In genomic region chr1:12176298-12177118, GRCh38 we compare ENCODE assay signal across 15 cellular contexts. TPM values are rescaled to one million over a fixed set of nuclear protein-coding genes. Genes with fewer than 3 reads are reported as not detected.
DNase-seq lines count a peak whose midpoint lies in the region; ATAC-seq, FAIRE-seq and TF ChIP-seq lines count a peak whose summit lies in the region.
"Had no signal": no experiment of that assay in that cellular context is flagged by ENCODE, and none has a peak within 500 bp of the region (broad histone marks: within the 10 kb centered on the region; RNA-seq: fewer than 3 reads in every experiment).

No MANE protein-coding gene starts in this region.

- H2BK5ac ChIP-seq in IMR-90 (ENCODE audit: low read depth, low read length, poor library complexity, severe bottlenecking) (no peak overlapping the region), H1 (ENCODE audit: low read depth, low read length) (no peak overlapping the region)

- no peak for DNase-seq in IMR-90
- no peak for DNase-seq in H1 (ENCODE audit: low read depth in 1 of 2, low spot score in 2 of 2)
- no peak for DNase-seq in Karpas-422
- DNase-seq in DMS 273 (lab: John Stamatoyannopoulos, UW; ENCODE audit: unreplicated experiment) = no peak
- DNase-seq in stimulated activated CD4-positive, alpha-beta T cell treated with anti-CD3 and anti-CD28 coated beads, Interleukin-2, amount 100 ng/mL, for 24 hours = no peak
- DNase-seq: amygdala, KBM-7, NCI-H146, NCI-H524 treated with DMSO at 0.1 percent for 48 hours, PC-9 had no signal

- H3K23ac ChIP-seq in IMR-90 (ENCODE audit: low read depth, low read length) (no peak overlapping the region), H1 (ENCODE audit: insufficient read length) (no peak overlapping the region)

- 0 out of 2 replicates have a peak overlapping the region, but pooled peaks have one; percentile 25 for H4K5ac ChIP-seq in IMR-90 (ENCODE audit: low read depth, low read length)
- H4K5ac ChIP-seq in H1 (ENCODE audit: insufficient read length, low read depth, low read length) = no peak overlapping the region

- dilution Hi-C loops in IMR-90 (cut with HindIII; ENCODE audit: low sequenced_read_pairs, unreplicated experiment) = no loop called here

- H3K27ac ChIP-seq in BLaER1 (no peak overlapping the region), IMR-90 (ENCODE audit: insufficient read depth, low read length) (no peak overlapping the region), H1 (ENCODE audit: low read depth, low read length) (no peak overlapping the region), neutrophil (peak overlapping the region; percentile 97), Karpas-422 (ENCODE audit: low read length) (no peak overlapping the region)
- H3K27ac ChIP-seq: PC-9 had no signal

- H3K27me3 ChIP-seq in BLaER1 = no peaks in the 10 kb centered on the region
- H3K27me3 ChIP-seq in IMR-90 (ENCODE audit: control insufficient read depth, insufficient read depth, low read length) = no peaks in the 10 kb centered on the region
- no peaks in the 10 kb centered on the region for H3K27me3 ChIP-seq in H1 (replicated peaks in 1 of 4; ENCODE audit: control insufficient read depth in 3 of 4, extremely low read depth in 1 of 4, insufficient read depth in 3 of 4, low read length in 3 of 4)
- H3K27me3 ChIP-seq in neutrophil = no peaks in the 10 kb centered on the region
- no peaks in the 10 kb centered on the region for H3K27me3 ChIP-seq in Karpas-422 (ENCODE audit: low read length)

- no peaks in the 10 kb centered on the region for H3K79me2 ChIP-seq in H1 (ENCODE audit: control insufficient read depth in 1 of 2, insufficient read depth in 2 of 2, low read length in 2 of 2)
- no peaks in the 10 kb centered on the region for H3K79me2 ChIP-seq in Karpas-422 (ENCODE audit: low read length)

- peak overlapping the region; percentile 27; the same call in 1 of the 2 replicates for H2BK12ac ChIP-seq in H1 (ENCODE audit: low read depth, low read length)

- CTCF ChIA-PET in IMR-90 (lab: Yijun Ruan, JAX) (no interaction called here), H1 (lab: Charles Lee; ENCODE audit: partially characterized antibody) (interaction anchor here (0.7 to 5.0 kb wide), 13 partner anchors 8 to 53 kb away, joined by 3 to 29 read pairs (median 6); no protein-coding TSS in a partner anchor)

- no TSS peak for BruUV-seq in IMR-90 (replicated peaks; lab: Mats Ljungman, UMichigan)

- H3K9me2 ChIP-seq in Karpas-422 (replicated peaks; ENCODE audit: insufficient read depth, low read length) = no peaks in the 10 kb centered on the region

- H4K91ac ChIP-seq in IMR-90 (ENCODE audit: insufficient read depth, low read depth, low read length) (no peak overlapping the region), H1 (replicated peaks; ENCODE audit: insufficient read length, low read length) (no peak overlapping the region)

- no peak for TF ChIP-seq CTCF in IMR-90 (conservative IDR thresholded peaks at IDR 0.05; ENCODE audit: low read depth, low read length)
- no peak for TF ChIP-seq CTCF in H1 (IDR thresholded peaks at IDR 0.05; ENCODE audit: control extremely low read depth in 1 of 3, insufficient read depth in 1 of 3, low read depth in 1 of 3, low read length in 3 of 3)
- no peak for TF ChIP-seq CTCF in neutrophil (IDR thresholded peaks at IDR 0.05)

- H4K20me1 ChIP-seq in BLaER1 (peaks cover 59% of the 10 kb centered on the region), IMR-90 (ENCODE audit: insufficient read depth, low read length) (no peaks in the 10 kb centered on the region), H1 (replicated peaks in 1 of 2; ENCODE audit: control insufficient read depth in 1 of 2, insufficient read depth in 2 of 2, low read length in 2 of 2) (no peaks in the 10 kb centered on the region), Karpas-422 (ENCODE audit: insufficient read depth, low read depth, low read length) (peaks cover 18% of the 10 kb centered on the region; the same call in 1 of the 2 replicates)

- H2AFZ ChIP-seq in IMR-90 (replicated peaks; ENCODE audit: low read length, poor library complexity) (no peak overlapping the region), H1 (ENCODE audit: low read length) (no peak overlapping the region), Karpas-422 (ENCODE audit: low read length) (no peak overlapping the region)
- H2AFZ ChIP-seq: PC-9 had no signal

- FAIRE-seq in H1 (lab: Jason Lieb, UNC) = no peak
- FAIRE-seq: colon, GM19239 had no signal

- H3K14ac ChIP-seq in IMR-90 (replicated peaks; ENCODE audit: low read depth, low read length) (0 out of 2 replicates have a peak overlapping the region, but pooled peaks have one; percentile 14), H1 (ENCODE audit: insufficient read length) (no peak overlapping the region)

- H3K18ac ChIP-seq in IMR-90 (ENCODE audit: low read depth, low read length) (no peak overlapping the region), H1 (ENCODE audit: extremely low read depth, low read length) (no peak overlapping the region)

- no peaks in the 10 kb centered on the region for H3K9me3 ChIP-seq in BLaER1
- H3K9me3 ChIP-seq in IMR-90 (ENCODE audit: control insufficient read depth, insufficient read depth, low read length) = no peaks in the 10 kb centered on the region
- H3K9me3 ChIP-seq in H1 (ENCODE audit: insufficient read depth in 2 of 2, low read depth in 1 of 2, low read length in 1 of 2) = no peaks in the 10 kb centered on the region
- H3K9me3 ChIP-seq in neutrophil = no peaks in the 10 kb centered on the region
- no peaks in the 10 kb centered on the region for H3K9me3 ChIP-seq in Karpas-422 (ENCODE audit: low read length)

- TF ChIP-seq RAD21 in IMR-90 (IDR thresholded peaks at IDR 0.05; ENCODE audit: low read length) (no peak), H1 (IDR thresholded peaks at IDR 0.05 in 1 of 2, conservative IDR thresholded peaks at IDR 0.05 in 1 of 2; ENCODE audit: low read depth in 2 of 2, low read length in 2 of 2) (no peak)

- peaks cover 11% of the 10 kb centered on the region for H3K9me1 ChIP-seq in IMR-90 (ENCODE audit: insufficient read depth, low read length)

- peak overlapping the region; percentile 22; the same call in 1 of the 2 replicates for H3K4ac ChIP-seq in IMR-90 (ENCODE audit: low read depth, low read length)
- no peak overlapping the region for H3K4ac ChIP-seq in H1 (replicated peaks; ENCODE audit: insufficient read length, low read depth, low read length)

- H3K23me2 ChIP-seq in H1 (ENCODE audit: low read depth, low read length) = no peaks in the 10 kb centered on the region

- H2BK120ac ChIP-seq in IMR-90 (ENCODE audit: low read depth, low read length) = peak overlapping the region; percentile 13; the same call in 1 of the 2 replicates
- H2BK120ac ChIP-seq in H1 (replicated peaks; ENCODE audit: low read depth, low read length) = no peak overlapping the region

- TF ChIP-seq POLR2A in IMR-90 (IDR thresholded peaks at IDR 0.05; ENCODE audit: low read depth, low read length) = no peak
- TF ChIP-seq POLR2A in H1 (IDR thresholded peaks at IDR 0.05; ENCODE audit: control extremely low read depth in 1 of 2, low read depth in 2 of 2, low read length in 2 of 2) = no peak

- no peak overlapping the region for H2AK9ac ChIP-seq in IMR-90 (replicated peaks; ENCODE audit: low read depth, low read length, poor library complexity)

- ATAC-seq in IMR-90 (ENCODE audit: low read depth) (no peak), HG03175 (IDR thresholded peaks at IDR 0.05; ENCODE audit: unreplicated experiment) (no peak)

- H2AK5ac ChIP-seq in IMR-90 (ENCODE audit: low read depth, low read length) = 0 out of 2 replicates have a peak overlapping the region, but pooled peaks have one; percentile 24
- peak overlapping the region; percentile 90; the same call in 1 of the 2 replicates for H2AK5ac ChIP-seq in H1 (ENCODE audit: low read depth, low read length)

- no peaks in the 10 kb centered on the region for H3K36me3 ChIP-seq in BLaER1
- no peaks in the 10 kb centered on the region for H3K36me3 ChIP-seq in IMR-90 (ENCODE audit: control insufficient read depth, insufficient read depth, low read length)
- no peaks in the 10 kb centered on the region for H3K36me3 ChIP-seq in H1 (ENCODE audit: control insufficient read depth in 2 of 4, insufficient read depth in 4 of 4, low read length in 3 of 4)
- peaks cover 46% of the 10 kb centered on the region for H3K36me3 ChIP-seq in neutrophil
- H3K36me3 ChIP-seq in Karpas-422 (ENCODE audit: insufficient read depth, low read length) = no peaks in the 10 kb centered on the region

- in situ Hi-C loops in IMR-90 (cut with MboI; ENCODE audit: low sequenced_read_pairs) = no loop called here

- H3K9ac ChIP-seq in BLaER1 = no peak overlapping the region
- H3K9ac ChIP-seq in IMR-90 (ENCODE audit: low read depth, low read length) = no peak overlapping the region
- H3K9ac ChIP-seq in H1 (replicated peaks in 1 of 4; ENCODE audit: extremely low read depth in 1 of 4, low read depth in 3 of 4, low read length in 3 of 4) = no peak overlapping the region
- no peak overlapping the region for H3K9ac ChIP-seq in Karpas-422 (ENCODE audit: low read length)

- H2BK20ac ChIP-seq in IMR-90 (ENCODE audit: low read depth, low read length) = no peak overlapping the region
- H2BK20ac ChIP-seq in H1 (ENCODE audit: low read length) = no peak overlapping the region

- WGBS in IMR-90 (ENCODE audit: extremely low coverage in 2 of 2, insufficient read length in 1 of 2), 2 experiments = 100% methylated on average over 1 of the region's 6 CpGs; no CpG with 5 or more reads in 1 of the 2 experiments
- WGBS in H1 (ENCODE audit: extremely low coverage in 1 of 2, insufficient coverage in 1 of 2, insufficient read length in 1 of 2, insufficient replicate concordance in 2 of 2, low coverage in 1 of 2, low lambda C conversion rate in 2 of 2, missing lambda C conversion rate in 1 of 2), 2 experiments = 92% methylated on average over 6 of the region's 6 CpGs; no CpG with 5 or more reads in 1 of the 2 experiments

- H3K4me1 ChIP-seq in BLaER1 (peaks cover 87% of the 10 kb centered on the region), IMR-90 (ENCODE audit: control insufficient read depth, insufficient read depth, low read length) (peaks cover 29% of the 10 kb centered on the region), H1 (replicated peaks in 1 of 4; ENCODE audit: control insufficient read depth in 3 of 4, insufficient read depth in 4 of 4, low read length in 3 of 4) (peaks cover 0 to 16% (median 2%) of the 10 kb centered on the region in 4 experiments; a peak in 3 of 7 replicates), neutrophil (ENCODE audit: control insufficient read depth in 1 of 2, insufficient read depth in 1 of 2, low read depth in 1 of 2, low read length in 1 of 2) (peaks cover 100% of the 10 kb centered on the region in 2 experiments), Karpas-422 (ENCODE audit: low read length) (peaks cover 5% of the 10 kb centered on the region; the same call in 1 of the 2 replicates)

- no peak for TF ChIP-seq EP300 in H1 (IDR thresholded peaks at IDR 0.05; ENCODE audit: borderline replicate concordance in 1 of 2, low read depth in 2 of 2, low read length in 2 of 2)

- no peak overlapping the region for H4K8ac ChIP-seq in IMR-90 (ENCODE audit: low read depth in 2 of 2, low read length in 2 of 2)
- H4K8ac ChIP-seq in H1 (ENCODE audit: extremely low read depth, insufficient read depth, low read length) = no peak overlapping the region

- H3K79me1 ChIP-seq in IMR-90 (ENCODE audit: low read depth in 1 of 2, low read length in 2 of 2) (peaks cover 6 to 13% of the 10 kb centered on the region in 2 experiments; a peak in 1 of 4 replicates), H1 (ENCODE audit: low read depth, low read length) (no peaks in the 10 kb centered on the region)

- H3K4me3 ChIP-seq in BLaER1 = no peak overlapping the region
- H3K4me3 ChIP-seq in IMR-90 (ENCODE audit: insufficient read depth, low read depth, low read length) = no peak overlapping the region
- H3K4me3 ChIP-seq in H1 (ENCODE audit: extremely low read depth in 1 of 4, insufficient read depth in 2 of 4, low read depth in 3 of 4, low read length in 4 of 4) = no peak overlapping the region
- H3K4me3 ChIP-seq in neutrophil (ENCODE audit: low read depth in 1 of 2, low read length in 1 of 2) = peak overlapping the region in 1 of 2 experiments; percentile 54
- H3K4me3 ChIP-seq in Karpas-422 (ENCODE audit: low read length) = no peak overlapping the region
- H3K4me3 ChIP-seq: PC-9 had no signal

- intact Hi-C loops in IMR-90 (cut with micrococcal nuclease) = no loop called here

- H3K56ac ChIP-seq in IMR-90 (ENCODE audit: extremely low read depth, insufficient read depth, low read length) (no peak overlapping the region), H1 (replicated peaks; ENCODE audit: insufficient read length, low read depth, low read length) (no peak overlapping the region)

- POLR2A ChIA-PET in IMR-90 (lab: Charles Lee; ENCODE audit: unreplicated experiment) (no interaction called here), H1 (lab: Charles Lee; ENCODE audit: partially characterized antibody) (interaction anchor here (2.4 kb wide), 1 partner anchor 11 kb away, joined by 10 read pairs; no protein-coding TSS in a partner anchor)

- peak overlapping the region; percentile 6; the same call in 1 of the 2 replicates for H3K4me2 ChIP-seq in BLaER1
- H3K4me2 ChIP-seq in IMR-90 (ENCODE audit: low read depth, low read length) = no peak overlapping the region
- H3K4me2 ChIP-seq in H1 (ENCODE audit: insufficient read depth in 1 of 2, low read depth in 2 of 2, low read length in 2 of 2) = no peak overlapping the region
- H3K4me2 ChIP-seq in Karpas-422 (ENCODE audit: low read depth, low read length, poor library complexity, severe bottlenecking) = no peak overlapping the region
- H3K4me2 ChIP-seq: PC-9 had no signal

- H2BK15ac ChIP-seq in IMR-90 (ENCODE audit: low read depth, low read length) = 0 out of 3 replicates have a peak overlapping the region, but pooled peaks have one; percentile 9
- H2BK15ac ChIP-seq in H1 (ENCODE audit: low read length) = peak overlapping the region; percentile 81; the same call in 1 of the 2 replicates

RNA-seq across cellular contexts. Expression of gene TNFRSF1B, which starts 9.7 kb away (rescaled TPM):
- 4.3 and 5.0 TPM in 2 replicates for total RNA-seq in IMR-90 (2012; rRNA removed)
- polyA plus RNA-seq in IMR-90 (2012; rRNA removed) (8.6 and 8.9 TPM in 2 replicates), H1 (2011; rRNA removed) (1.7 and 2.4 TPM in 2 replicates)
- 6.3 and 11.9 TPM in 2 replicates for polyA plus RNA-seq in IMR-90 (2012; cell fraction: cytosol; rRNA removed)
- polyA plus RNA-seq in IMR-90 (2012; cell fraction: nucleus; rRNA removed; ENCODE audit: low replicate concordance) = 4.3 and 6.7 TPM in 2 replicates
- 2.8 and 2.9 TPM in 2 replicates for total RNA-seq in H1 (2021; fragmentation: NEBNext Ultra II Directional; extraction: Animal tissue kit (Norgen Biotek cat#: 25700))
- polyA plus RNA-seq in H1 (2011; cell fraction: cytosol; rRNA removed) = 1.8 TPM
- 2.5 TPM for polyA plus RNA-seq in H1 (2011; cell fraction: nucleus; rRNA removed)
- polyA plus RNA-seq in H1 (2012, experiment 1 of 2) = 1.3 to 2.6 TPM (median 2.1 TPM) in 4 replicates
- 1.3 TPM for polyA plus RNA-seq in H1 (2012, experiment 2 of 2)
- polyA plus RNA-seq in H1 (2013, experiment 1 of 2) = 2.9 TPM
- 3.5 TPM for polyA plus RNA-seq in H1 (2013, experiment 2 of 2)
- polyA minus RNA-seq in H1 (2011; rRNA and poly(A)+ RNA removed) = 1.1 and 1.5 TPM in 2 replicates
- 0.88 TPM for polyA minus RNA-seq in H1 (2011; cell fraction: cytosol; rRNA and poly(A)+ RNA removed)
- polyA minus RNA-seq in H1 (2011; cell fraction: nucleus; rRNA and poly(A)+ RNA removed) = 0.90 TPM
- not detected in 2 replicates for total RNA-seq in Karpas-422 (2014; rRNA removed; shearing (Covaris generic); ENCODE audit: low replicate concordance)

RNA-seq across cellular contexts. Expression of gene VPS13D, which starts 53.3 kb away (rescaled TPM):
- total RNA-seq in IMR-90 (2012; rRNA removed) = 16.3 and 18.1 TPM in 2 replicates
- polyA plus RNA-seq in IMR-90 (2012; rRNA removed) (8.1 and 9.0 TPM in 2 replicates), H1 (2011; rRNA removed) (9.7 and 10.9 TPM in 2 replicates)
- 5.3 and 6.3 TPM in 2 replicates for polyA plus RNA-seq in IMR-90 (2012; cell fraction: cytosol; rRNA removed)
- 8.3 and 19.1 TPM in 2 replicates for polyA plus RNA-seq in IMR-90 (2012; cell fraction: nucleus; rRNA removed; ENCODE audit: low replicate concordance)
- 31.2 and 32.7 TPM in 2 replicates for total RNA-seq in H1 (2021; fragmentation: NEBNext Ultra II Directional; extraction: Animal tissue kit (Norgen Biotek cat#: 25700))
- 14.7 TPM for polyA plus RNA-seq in H1 (2011; cell fraction: cytosol; rRNA removed)
- 27.4 TPM for polyA plus RNA-seq in H1 (2011; cell fraction: nucleus; rRNA removed)
- 13.6 to 16.4 TPM (median 14.6 TPM) in 4 replicates for polyA plus RNA-seq in H1 (2012, experiment 1 of 2)
- polyA plus RNA-seq in H1 (2012, experiment 2 of 2) = 1.1 TPM
- 5.6 TPM for polyA plus RNA-seq in H1 (2013, experiment 1 of 2)
- 6.0 TPM for polyA plus RNA-seq in H1 (2013, experiment 2 of 2)
- 64.9 and 68.5 TPM in 2 replicates for polyA minus RNA-seq in H1 (2011; rRNA and poly(A)+ RNA removed)
- 33.0 TPM for polyA minus RNA-seq in H1 (2011; cell fraction: cytosol; rRNA and poly(A)+ RNA removed)
- polyA minus RNA-seq in H1 (2011; cell fraction: nucleus; rRNA and poly(A)+ RNA removed) = 80.2 TPM
- 30.9 and 36.2 TPM in 2 replicates for total RNA-seq in Karpas-422 (2014; rRNA removed; shearing (Covaris generic); ENCODE audit: low replicate concordance)
